In the genomic region with DNA sequence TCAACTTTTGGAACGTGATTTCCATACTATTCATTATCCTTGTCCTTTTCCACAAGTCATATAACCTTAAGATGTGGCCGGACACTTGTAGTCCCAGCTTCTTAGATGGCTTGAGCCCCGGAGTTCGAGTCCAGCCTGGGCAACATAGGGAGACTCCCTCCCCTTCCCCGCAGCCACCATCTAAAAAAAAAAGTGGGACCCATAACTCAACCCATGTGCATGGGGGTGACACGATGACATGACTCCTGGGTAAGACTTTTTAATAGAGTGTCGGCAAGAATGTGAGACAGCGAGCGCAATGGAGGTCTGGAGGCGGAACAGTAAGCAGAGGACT, we compare ENCODE assay signal across 8 cellular contexts. TPM values are rescaled to one million over a fixed set of nuclear protein-coding genes. Genes with fewer than 3 reads are reported as not detected.
A peak's percentile ranks its signal among the peaks of the same experiment; 100 is the strongest.
DNase-seq lines count a peak whose midpoint lies in the region; ATAC-seq and FAIRE-seq lines count a peak whose summit lies in the region.

No MANE protein-coding gene starts in this region.

- peak overlapping the region; percentile 95 for H3K27ac Mint-ChIP-seq in stimulated activated naive CD8-positive, alpha-beta T cell treated with anti-CD3 and anti-CD28 coated beads, Interleukin-15, Interleukin-2, amounts not matched to agents 100 ng/mL and 50 ng/mL, for 24 hours
- H3K27ac Mint-ChIP-seq in activated T-helper 2 cell treated with anti-CD3 and anti-CD28 coated beads, Interferon-gamma antibody, Interleukin-2, Interleukin-4, amounts not matched to agents 10 μg/mL and 5 μg/mL and 100 μg/mL, durations not matched to agents 14 hours and 24 hours and 36 hours: peak overlapping the region; percentile 94

- H3K36me3 Mint-ChIP-seq in stimulated activated naive CD8-positive, alpha-beta T cell treated with anti-CD3 and anti-CD28 coated beads, Interleukin-15, Interleukin-2, amounts not matched to agents 100 ng/mL and 50 ng/mL, for 24 hours (ENCODE audit: low read depth): peaks cover 27% of the 10 kb centered on the region
- peaks cover 30% of the 10 kb centered on the region for H3K36me3 Mint-ChIP-seq in activated T-helper 2 cell treated with anti-CD3 and anti-CD28 coated beads, Interferon-gamma antibody, Interleukin-2, Interleukin-4, amounts not matched to agents 10 μg/mL and 5 μg/mL and 100 μg/mL, durations not matched to agents 14 hours and 24 hours and 36 hours (ENCODE audit: low read depth)

- no peaks in the 10 kb centered on the region for H3K9me3 ChIP-seq in small intestine (ENCODE audit: control insufficient read depth, low read depth)

- no peaks in the 10 kb centered on the region for H3K4me1 ChIP-seq in small intestine (ENCODE audit: control insufficient read depth in 2 of 2, insufficient read depth in 1 of 2, low read depth in 1 of 2, low read length in 1 of 2)

- 3 to 6% (median 3%) methylated on average over 10 of the region's 10 CpGs for WGBS in small intestine, 3 donors

- H3K4me3 ChIP-seq in small intestine (ENCODE audit: low read depth in 1 of 2, low read length in 2 of 2): peak overlapping the region; percentile 39 to 98

- no peak for FAIRE-seq in small intestine (lab: Jason Lieb, UNC)

- H3K4me3 Mint-ChIP-seq in stimulated activated naive CD8-positive, alpha-beta T cell treated with anti-CD3 and anti-CD28 coated beads, Interleukin-15, Interleukin-2, amounts not matched to agents 100 ng/mL and 50 ng/mL, for 24 hours: peak overlapping the region; percentile 98
- H3K4me3 Mint-ChIP-seq in activated T-helper 2 cell treated with anti-CD3 and anti-CD28 coated beads, Interferon-gamma antibody, Interleukin-2, Interleukin-4, amounts not matched to agents 10 μg/mL and 5 μg/mL and 100 μg/mL, durations not matched to agents 14 hours and 24 hours and 36 hours (ENCODE audit: low read depth): peak overlapping the region; percentile 99

- H3K27me3 ChIP-seq in small intestine (ENCODE audit: control insufficient read depth in 2 of 2, insufficient read depth in 2 of 2, low read length in 2 of 2): no peaks in the 10 kb centered on the region

- no peaks in the 10 kb centered on the region for H3K27me3 Mint-ChIP-seq in stimulated activated naive CD8-positive, alpha-beta T cell treated with anti-CD3 and anti-CD28 coated beads, Interleukin-15, Interleukin-2, amounts not matched to agents 100 ng/mL and 50 ng/mL, for 24 hours
- H3K27me3 Mint-ChIP-seq in activated T-helper 2 cell treated with anti-CD3 and anti-CD28 coated beads, Interferon-gamma antibody, Interleukin-2, Interleukin-4, amounts not matched to agents 10 μg/mL and 5 μg/mL and 100 μg/mL, durations not matched to agents 14 hours and 24 hours and 36 hours (ENCODE audit: low read depth): no peaks in the 10 kb centered on the region

- peak overlapping the region; percentile 96 to 99 for H3K27ac ChIP-seq in small intestine (ENCODE audit: low read depth in 1 of 2, low read length in 1 of 2)

- H3K4me1 Mint-ChIP-seq in stimulated activated naive CD8-positive, alpha-beta T cell treated with anti-CD3 and anti-CD28 coated beads, Interleukin-15, Interleukin-2, amounts not matched to agents 100 ng/mL and 50 ng/mL, for 24 hours (ENCODE audit: low read depth): peaks cover 30% of the 10 kb centered on the region
- peaks cover 21% of the 10 kb centered on the region for H3K4me1 Mint-ChIP-seq in activated T-helper 2 cell treated with anti-CD3 and anti-CD28 coated beads, Interferon-gamma antibody, Interleukin-2, Interleukin-4, amounts not matched to agents 10 μg/mL and 5 μg/mL and 100 μg/mL, durations not matched to agents 14 hours and 24 hours and 36 hours (ENCODE audit: low read depth)

- intact Hi-C loops in activated T-helper 2 cell treated with anti-CD3 and anti-CD28 coated beads, Interferon-gamma antibody, Interleukin-2, Interleukin-4, amounts not matched to agents 10 μg/mL and 5 μg/mL and 100 μg/mL, durations not matched to agents 14 hours and 24 hours and 36 hours (cut with micrococcal nuclease): loop anchor here (10.0 kb wide), 2 partner anchors 171 to 1199 kb away; partner anchors contain the start of gene DISP1

- H3K36me3 ChIP-seq in small intestine (ENCODE audit: control insufficient read depth in 2 of 2, insufficient read depth in 2 of 2, low read length in 2 of 2): no peaks in the 10 kb centered on the region

- DNase-seq in stimulated activated naive CD8-positive, alpha-beta T cell treated with anti-CD3 and anti-CD28 coated beads, Interleukin-15, Interleukin-2, amounts not matched to agents 100 U/mL and 50 U/mL, for 24 hours: no peak
- no peak for DNase-seq in activated T-helper 2 cell treated with anti-CD3 and anti-CD28 coated beads, Interferon-gamma antibody, Interleukin-2, Interleukin-4, amounts not matched to agents 10 μg/mL and 5 μg/mL and 100 μg/mL, durations not matched to agents 14 hours and 24 hours and 36 hours (ENCODE audit: low spot score)
- DNase-seq in hepatic stellate cell (ENCODE audit: low spot score): peak; percentile 5
- DNase-seq in small intestine: no peak
- DNase-seq in OCI-M2 (lab: John Stamatoyannopoulos, UW; ENCODE audit: unreplicated experiment): no peak

- no peaks in the 10 kb centered on the region for H3K9me3 Mint-ChIP-seq in stimulated activated naive CD8-positive, alpha-beta T cell treated with anti-CD3 and anti-CD28 coated beads, Interleukin-15, Interleukin-2, amounts not matched to agents 100 ng/mL and 50 ng/mL, for 24 hours
- H3K9me3 Mint-ChIP-seq in activated T-helper 2 cell treated with anti-CD3 and anti-CD28 coated beads, Interferon-gamma antibody, Interleukin-2, Interleukin-4, amounts not matched to agents 10 μg/mL and 5 μg/mL and 100 μg/mL, durations not matched to agents 14 hours and 24 hours and 36 hours: no peaks in the 10 kb centered on the region

- no peak for ATAC-seq in stimulated activated naive CD8-positive, alpha-beta T cell treated with anti-CD3 and anti-CD28 coated beads, Interleukin-15, Interleukin-2, amounts not matched to agents 100 U/mL and 50 U/mL, for 24 hours
- ATAC-seq in HG03280 (IDR thresholded peaks at IDR 0.05; ENCODE audit: unreplicated experiment) (no peak), GM21786 (IDR thresholded peaks at IDR 0.05; ENCODE audit: unreplicated experiment) (no peak)

RNA-seq across cellular contexts. Expression of gene MIA3, which starts 25.7 kb away (rescaled TPM):
- 40.6 and 44.4 TPM in 2 replicates for total RNA-seq in activated T-helper 2 cell treated with anti-CD3 and anti-CD28 coated beads, Interferon-gamma antibody, Interleukin-2, Interleukin-4, amounts not matched to agents 10 μg/mL and 5 μg/mL and 100 μg/mL, durations not matched to agents 14 hours and 24 hours and 36 hours
- polyA plus RNA-seq in small intestine: 10 to 100 TPM; 14.3 to 24.6 (median 21.5) TPM

RNA-seq across cellular contexts. Expression of gene TAF1A, which starts 53.8 kb away (rescaled TPM):
- total RNA-seq in activated T-helper 2 cell treated with anti-CD3 and anti-CD28 coated beads, Interferon-gamma antibody, Interleukin-2, Interleukin-4, amounts not matched to agents 10 μg/mL and 5 μg/mL and 100 μg/mL, durations not matched to agents 14 hours and 24 hours and 36 hours: 17.6 and 17.9 TPM in 2 replicates
- 1 to 10 TPM in 2 of 3 donors, under 1 TPM in 1; 0.45 to 2.4 (median 2.3) TPM for polyA plus RNA-seq in small intestine
